Comparison of ENCODE assay signal across 13 cellular contexts in genomic region chr12:75087656-75088055, GRCh38.
A peak's percentile ranks its signal among the peaks of the same experiment; 100 is the strongest.
DNase-seq lines count a peak whose midpoint lies in the region; ATAC-seq and TF ChIP-seq lines count a peak whose summit lies in the region.
"Had no signal": no experiment of that assay in that cellular context is flagged by ENCODE, and none has a peak within 500 bp of the region (broad histone marks: within the 10 kb centered on the region; RNA-seq: fewer than 3 reads in every experiment).

No MANE protein-coding gene starts in this region.

- CTCF ChIA-PET in activated CD4-positive, alpha-beta memory T cell treated with anti-CD3 and anti-CD28 coated beads for 36 hours (lab: Charles Lee), result interaction anchor here (0.6 kb wide), 2 partner anchors 290 to 412 kb away, joined by 3 read pairs; no protein-coding TSS in a partner anchor

- H3K4me1 ChIP-seq in foreskin keratinocyte (no peaks in the 10 kb centered on the region), upper lobe of right lung (no peaks in the 10 kb centered on the region)
- H3K4me1 ChIP-seq: adrenal gland had no signal

- no peaks in the 10 kb centered on the region for H3K27me3 Mint-ChIP-seq in stimulated activated naive CD8-positive, alpha-beta T cell treated with anti-CD3 and anti-CD28 coated beads, Interleukin-15, amount 100 ng/mL, for 72 hours
- no peaks in the 10 kb centered on the region for H3K27me3 Mint-ChIP-seq in activated CD4-positive, alpha-beta memory T cell treated with anti-CD3 and anti-CD28 coated beads for 36 hours

- H3K9me3 ChIP-seq in upper lobe of right lung, result no peaks in the 10 kb centered on the region
- H3K9me3 ChIP-seq: adrenal gland had no signal

- H3K27ac Mint-ChIP-seq in stimulated activated naive CD8-positive, alpha-beta T cell treated with anti-CD3 and anti-CD28 coated beads, Interleukin-15, amount 100 ng/mL, for 72 hours, result no peak overlapping the region
- H3K27ac Mint-ChIP-seq in activated CD4-positive, alpha-beta memory T cell treated with anti-CD3 and anti-CD28 coated beads for 36 hours, result no peak overlapping the region

- intact Hi-C loops in upper lobe of right lung (cut with DNase I), result no loop called here
- intact Hi-C loops in activated CD4-positive, alpha-beta memory T cell treated with anti-CD3 and anti-CD28 coated beads for 36 hours (cut with micrococcal nuclease), result loop anchor here (10.0 kb wide), 2 partner anchors 193 to 283 kb away; no protein-coding TSS in a partner anchor

- no peak overlapping the region for H3K27ac ChIP-seq in foreskin keratinocyte
- no peak overlapping the region for H3K27ac ChIP-seq in upper lobe of right lung
- H3K27ac ChIP-seq: adrenal gland had no signal

- no peak overlapping the region for H3K4me3 ChIP-seq in upper lobe of right lung
- H3K4me3 ChIP-seq: adrenal gland had no signal

- peak; percentile 57 for ATAC-seq in stimulated activated naive CD8-positive, alpha-beta T cell treated with anti-CD3 and anti-CD28 coated beads, Interleukin-15, Interleukin-2, amounts not matched to agents 100 U/mL and 50 U/mL, for 24 hours
- no peak for ATAC-seq in stimulated activated naive CD8-positive, alpha-beta T cell treated with anti-CD3 and anti-CD28 coated beads, Interleukin-15, amount 100 ng/mL, for 72 hours
- ATAC-seq in foreskin keratinocyte (no peak), upper lobe of right lung (no peak), GM21423 (IDR thresholded peaks at IDR 0.05; ENCODE audit: unreplicated experiment) (no peak)

- peak; percentile 42 for TF ChIP-seq CTCF in foreskin keratinocyte (conservative IDR thresholded peaks at IDR 0.05)
- TF ChIP-seq CTCF in upper lobe of right lung (IDR thresholded peaks at IDR 0.05), result peak; percentile 9

- POLR2A ChIA-PET in activated CD4-positive, alpha-beta memory T cell treated with anti-CD3 and anti-CD28 coated beads for 36 hours (lab: Charles Lee), result no interaction called here

- H3K4me3 Mint-ChIP-seq in stimulated activated naive CD8-positive, alpha-beta T cell treated with anti-CD3 and anti-CD28 coated beads, Interleukin-15, amount 100 ng/mL, for 72 hours, result no peak overlapping the region
- no peak overlapping the region for H3K4me3 Mint-ChIP-seq in activated CD4-positive, alpha-beta memory T cell treated with anti-CD3 and anti-CD28 coated beads for 36 hours

- H3K4me1 Mint-ChIP-seq in stimulated activated naive CD8-positive, alpha-beta T cell treated with anti-CD3 and anti-CD28 coated beads, Interleukin-15, amount 100 ng/mL, for 72 hours, result no peaks in the 10 kb centered on the region
- H3K4me1 Mint-ChIP-seq in activated CD4-positive, alpha-beta memory T cell treated with anti-CD3 and anti-CD28 coated beads for 36 hours (ENCODE audit: low read depth), result no peaks in the 10 kb centered on the region

- H3K27me3 ChIP-seq in foreskin keratinocyte (no peaks in the 10 kb centered on the region), upper lobe of right lung (no peaks in the 10 kb centered on the region)
- H3K27me3 ChIP-seq: adrenal gland had no signal

- no peaks in the 10 kb centered on the region for H3K36me3 Mint-ChIP-seq in activated CD4-positive, alpha-beta memory T cell treated with anti-CD3 and anti-CD28 coated beads for 36 hours

- peaks cover 0 to 4% of the 10 kb centered on the region in 2 donors for H3K9me3 Mint-ChIP-seq in stimulated activated naive CD8-positive, alpha-beta T cell treated with anti-CD3 and anti-CD28 coated beads, Interleukin-15, amount 100 ng/mL, for 72 hours
- H3K9me3 Mint-ChIP-seq in activated CD4-positive, alpha-beta memory T cell treated with anti-CD3 and anti-CD28 coated beads for 36 hours, result no peaks in the 10 kb centered on the region

- DNase-seq in stimulated activated naive CD8-positive, alpha-beta T cell treated with anti-CD3 and anti-CD28 coated beads, Interleukin-15, Interleukin-2, amounts not matched to agents 100 U/mL and 50 U/mL, for 24 hours, result no peak
- no peak for DNase-seq in stimulated activated naive CD8-positive, alpha-beta T cell treated with anti-CD3 and anti-CD28 coated beads, Interleukin-15, amount 100 ng/mL, for 72 hours
- peak; percentile 39 for DNase-seq in OCI-M1 (lab: John Stamatoyannopoulos, UW)
- no peak for DNase-seq in foreskin keratinocyte
- no peak for DNase-seq in upper lobe of right lung
- no peak for DNase-seq in HuH-7.5 (ENCODE audit: low spot score)
- no peak for DNase-seq in activated CD4-positive, alpha-beta memory T cell treated with anti-CD3 and anti-CD28 coated beads for 36 hours
- DNase-seq: adrenal gland; GF-D8; islet precursor cell; occipital lobe; stimulated activated CD4-positive, alpha-beta T cell treated with anti-CD3 and anti-CD28 coated beads, Interleukin-2, amount 100 ng/mL, for 48 hours had no signal

- H3K36me3 ChIP-seq in upper lobe of right lung, result no peaks in the 10 kb centered on the region
- H3K36me3 ChIP-seq: adrenal gland had no signal
